In genomic region chr6:83192456-83192855, GRCh38 we compare ENCODE assay signal across 8 cellular contexts. TPM values are rescaled to one million over a fixed set of nuclear protein-coding genes. Genes with fewer than 3 reads are reported as not detected.
DNase-seq lines count a peak whose midpoint lies in the region; ATAC-seq, FAIRE-seq and TF ChIP-seq lines count a peak whose summit lies in the region.

No MANE protein-coding gene starts in this region.

- peak overlapping the region; percentile 94 for H3K27ac Mint-ChIP-seq in activated T-helper 1 cell treated with anti-CD3 and anti-CD28 coated beads, Interleukin-12 subunit alpha, Interleukin-12 subunit beta, Interleukin-2, Interleukin-4 antibody, amounts not matched to agents 30 ng/mL and 10 ng/mL and 1 ng/mL, durations not matched to agents 14 hours and 24 hours and 36 hours

- H3K9me3 Mint-ChIP-seq in activated T-cell treated with anti-CD3 and anti-CD28 coated beads, Interleukin-2, amount 50 U/mL, for 4 hours, result no peaks in the 10 kb centered on the region
- no peaks in the 10 kb centered on the region for H3K9me3 Mint-ChIP-seq in activated T-helper 1 cell treated with anti-CD3 and anti-CD28 coated beads, Interleukin-12 subunit alpha, Interleukin-12 subunit beta, Interleukin-2, Interleukin-4 antibody, amounts not matched to agents 30 ng/mL and 10 ng/mL and 1 ng/mL, durations not matched to agents 14 hours and 24 hours and 36 hours

- H3K4me3 Mint-ChIP-seq in activated T-cell treated with anti-CD3 and anti-CD28 coated beads, Interleukin-2, amount 50 U/mL, for 4 hours, result peak overlapping the region; percentile 97
- H3K4me3 Mint-ChIP-seq in activated T-helper 1 cell treated with anti-CD3 and anti-CD28 coated beads, Interleukin-12 subunit alpha, Interleukin-12 subunit beta, Interleukin-2, Interleukin-4 antibody, amounts not matched to agents 30 ng/mL and 10 ng/mL and 1 ng/mL, durations not matched to agents 14 hours and 24 hours and 36 hours, result peak overlapping the region; percentile 98

- H3K27me3 Mint-ChIP-seq in activated T-cell treated with anti-CD3 and anti-CD28 coated beads, Interleukin-2, amount 50 U/mL, for 4 hours (ENCODE audit: low read depth), result no peaks in the 10 kb centered on the region
- H3K27me3 Mint-ChIP-seq in activated T-helper 1 cell treated with anti-CD3 and anti-CD28 coated beads, Interleukin-12 subunit alpha, Interleukin-12 subunit beta, Interleukin-2, Interleukin-4 antibody, amounts not matched to agents 30 ng/mL and 10 ng/mL and 1 ng/mL, durations not matched to agents 14 hours and 24 hours and 36 hours (ENCODE audit: insufficient read depth), result peaks cover 2% of the 10 kb centered on the region

- peak overlapping the region; percentile 84 for H3K9ac ChIP-seq in iPS-20b (ENCODE audit: low read depth, low read length)

- H3K27me3 ChIP-seq in iPS-20b (ENCODE audit: insufficient read depth, low read length) (no peaks in the 10 kb centered on the region), thoracic aorta (replicated peaks; ENCODE audit: insufficient read depth) (no peaks in the 10 kb centered on the region)

- POLR2A ChIA-PET in GM10248 (lab: Yijun Ruan, JAX), result no interaction called here

- H3K9me3 ChIP-seq in iPS-20b (ENCODE audit: insufficient read depth, low read depth, low read length), result no peaks in the 10 kb centered on the region
- no peaks in the 10 kb centered on the region for H3K9me3 ChIP-seq in thoracic aorta

- TF ChIP-seq CTCF in thoracic aorta (IDR thresholded peaks at IDR 0.05), result no peak
- no peak for TF ChIP-seq CTCF in GM10248 (IDR thresholded peaks at IDR 0.05; ENCODE audit: control extremely low read depth, extremely low read depth, low read depth, missing control alignments)
- TF ChIP-seq CTCF in D721Med (IDR thresholded peaks at IDR 0.05; ENCODE audit: insufficient read depth, missing control alignments), result no peak

- H3K27ac ChIP-seq in iPS-20b (ENCODE audit: low read length), result no peak overlapping the region
- peak overlapping the region; percentile 80 to 85 for H3K27ac ChIP-seq in thoracic aorta

- ATAC-seq in activated T-cell treated with anti-CD3 and anti-CD28 coated beads, Interleukin-2, amount 50 U/mL, for 4 hours, result peak; percentile 3 to 15
- no peak for ATAC-seq in thoracic aorta (ENCODE audit: insufficient number of reproducible peaks, low FRiP score, low read depth)

- CTCF ChIA-PET in GM10248 (lab: Yijun Ruan, JAX), result interaction anchor here (15.6 kb wide), 1 partner anchor 126 kb away, joined by 114 read pairs; the partner anchor contains the start of genes DOP1A and UBE3D

- peaks cover 51% of the 10 kb centered on the region for H3K36me3 ChIP-seq in iPS-20b (ENCODE audit: insufficient read depth, low read depth, low read length)
- no peaks in the 10 kb centered on the region for H3K36me3 ChIP-seq in thoracic aorta

- H3K4me1 Mint-ChIP-seq in activated T-cell treated with anti-CD3 and anti-CD28 coated beads, Interleukin-2, amount 50 U/mL, for 4 hours (ENCODE audit: low read depth), result peaks cover 34% of the 10 kb centered on the region
- H3K4me1 Mint-ChIP-seq in activated T-helper 1 cell treated with anti-CD3 and anti-CD28 coated beads, Interleukin-12 subunit alpha, Interleukin-12 subunit beta, Interleukin-2, Interleukin-4 antibody, amounts not matched to agents 30 ng/mL and 10 ng/mL and 1 ng/mL, durations not matched to agents 14 hours and 24 hours and 36 hours (ENCODE audit: low read depth), result peaks cover 38% of the 10 kb centered on the region

- no peak for DNase-seq in activated T-cell treated with anti-CD3 and anti-CD28 coated beads, Interleukin-2, amount 50 U/mL, for 4 hours
- no peak for DNase-seq in activated T-cell treated with anti-CD3 and anti-CD28 coated beads for 4 hours
- DNase-seq in activated T-helper 1 cell treated with anti-CD3 and anti-CD28 coated beads, Interleukin-12 subunit alpha, Interleukin-12 subunit beta, Interleukin-2, Interleukin-4 antibody, amounts not matched to agents 30 ng/mL and 10 ng/mL and 1 ng/mL, durations not matched to agents 14 hours and 24 hours and 36 hours (ENCODE audit: low spot score), result no peak
- no peak for DNase-seq in thoracic aorta (ENCODE audit: low spot score)
- no peak for DNase-seq in GM10248 (ENCODE audit: extremely low spot score)
- DNase-seq in islet precursor cell, result no peak
- no peak for DNase-seq in D721Med (ENCODE audit: insufficient read length, low spot score)

- intact Hi-C loops in activated T-helper 1 cell treated with anti-CD3 and anti-CD28 coated beads, Interleukin-12 subunit alpha, Interleukin-12 subunit beta, Interleukin-2, Interleukin-4 antibody, amounts not matched to agents 30 ng/mL and 10 ng/mL and 1 ng/mL, durations not matched to agents 14 hours and 24 hours and 36 hours (cut with micrococcal nuclease), result loop anchor here (2.0 to 10.0 kb wide), 3 partner anchors 662 to 1438 kb away; partner anchors contain the start of genes CYB5R4, IBTK, RIPPLY2 and TENT5A

- H3K4me1 ChIP-seq in iPS-20b (ENCODE audit: insufficient read depth, low read length) (no peaks in the 10 kb centered on the region; the same call in none of the 2 replicates), thoracic aorta (ENCODE audit: control insufficient read depth in 1 of 2, low read depth in 2 of 2) (peaks cover 17 to 36% of the 10 kb centered on the region in 2 donors)

- peaks cover 7% of the 10 kb centered on the region for H3K36me3 Mint-ChIP-seq in activated T-cell treated with anti-CD3 and anti-CD28 coated beads, Interleukin-2, amount 50 U/mL, for 4 hours (ENCODE audit: insufficient read depth)
- H3K36me3 Mint-ChIP-seq in activated T-helper 1 cell treated with anti-CD3 and anti-CD28 coated beads, Interleukin-12 subunit alpha, Interleukin-12 subunit beta, Interleukin-2, Interleukin-4 antibody, amounts not matched to agents 30 ng/mL and 10 ng/mL and 1 ng/mL, durations not matched to agents 14 hours and 24 hours and 36 hours (ENCODE audit: low read depth), result peaks cover 7% of the 10 kb centered on the region

- FAIRE-seq in D721Med (lab: Jason Lieb, UNC), result no peak

- H3K4me3 ChIP-seq in iPS-20b (ENCODE audit: low read length) (peak overlapping the region; percentile 91), thoracic aorta (peak overlapping the region; percentile 88)

RNA-seq across cellular contexts. Expression of gene PGM3, which starts 0.6 kb away (rescaled TPM):
- 10 to 100 TPM; 13.6 to 14.9 (median 14.2) TPM for total RNA-seq in activated T-cell treated with anti-CD3 and anti-CD28 coated beads, Interleukin-2, amount 50 U/mL, for 4 hours
- 24.8 and 25.4 TPM in 2 replicates for total RNA-seq in activated T-helper 1 cell treated with anti-CD3 and anti-CD28 coated beads, Interleukin-12 subunit alpha, Interleukin-12 subunit beta, Interleukin-2, Interleukin-4 antibody, amounts not matched to agents 30 ng/mL and 10 ng/mL and 1 ng/mL, durations not matched to agents 14 hours and 24 hours and 36 hours
- 10 to 100 TPM; 30.8 to 33.4 TPM for total RNA-seq in thoracic aorta

RNA-seq across cellular contexts. Expression of gene RWDD2A, which starts 0.7 kb away (rescaled TPM):
- under 1 TPM; 0.65 to 0.92 (median 0.68) TPM for total RNA-seq in activated T-cell treated with anti-CD3 and anti-CD28 coated beads, Interleukin-2, amount 50 U/mL, for 4 hours
- total RNA-seq in activated T-helper 1 cell treated with anti-CD3 and anti-CD28 coated beads, Interleukin-12 subunit alpha, Interleukin-12 subunit beta, Interleukin-2, Interleukin-4 antibody, amounts not matched to agents 30 ng/mL and 10 ng/mL and 1 ng/mL, durations not matched to agents 14 hours and 24 hours and 36 hours, result 0.98 and 1.3 TPM in 2 replicates
- 1 to 10 TPM; 4.3 to 7.0 TPM for total RNA-seq in thoracic aorta
